Comparison of ENCODE assay signal across 8 cellular contexts in the genomic region with DNA sequence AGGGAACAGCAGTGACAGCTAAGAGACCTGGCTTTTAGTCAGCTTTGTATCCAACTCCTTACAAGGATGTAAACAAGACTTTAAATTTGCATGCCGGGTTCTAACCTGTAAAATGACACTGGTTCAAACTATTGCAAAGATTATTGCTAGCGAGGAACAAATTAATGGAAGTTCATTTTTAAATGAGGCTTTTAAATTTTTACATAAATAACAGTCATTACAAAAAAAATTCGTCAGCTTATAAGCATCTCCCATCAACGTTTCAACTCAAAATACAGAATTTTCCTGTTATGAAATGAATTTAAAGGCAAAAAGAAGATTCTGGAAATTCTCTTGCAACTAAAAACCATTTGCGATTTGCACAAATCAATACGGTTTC. TPM values are rescaled to one million over a fixed set of nuclear protein-coding genes. Genes with fewer than 3 reads are reported as not detected.
DNase-seq lines count a peak whose midpoint lies in the region; ATAC-seq and TF ChIP-seq lines count a peak whose summit lies in the region.

No MANE protein-coding gene starts in this region.

- H3K27ac ChIP-seq in right lobe of liver: peak overlapping the region in 2 of 3 donors; percentile 0 to 39
- H3K27ac ChIP-seq in transverse colon: peak overlapping the region in 2 of 4 donors; percentile 70 to 74

- H3K4me1 ChIP-seq in adipocyte (ENCODE audit: control insufficient read depth, insufficient read depth, low read length): peaks cover 4% of the 10 kb centered on the region
- H3K4me1 ChIP-seq in right lobe of liver: no peaks in the 10 kb centered on the region
- peaks cover 0 to 22% (median 16%) of the 10 kb centered on the region in 4 donors for H3K4me1 ChIP-seq in transverse colon

- H3K27ac Mint-ChIP-seq in activated naive CD4-positive, alpha-beta T cell treated with anti-CD3 and anti-CD28 coated beads, Interleukin-2, amount 50 U/mL, for 24 hours: no peak overlapping the region

- intact Hi-C loops in right lobe of liver (cut with DNase I) (loop anchor here in 1 of 2 donors (10.0 kb wide), 1 partner anchor 185 kb away; no protein-coding TSS in a partner anchor), transverse colon (cut with DNase I; ENCODE audit: low total_unique reads) (no loop called here)

- H3K27me3 Mint-ChIP-seq in activated naive CD4-positive, alpha-beta T cell treated with anti-CD3 and anti-CD28 coated beads, Interleukin-2, amount 50 U/mL, for 24 hours: no peaks in the 10 kb centered on the region

- no peak for TF ChIP-seq EP300 in transverse colon (IDR thresholded peaks at IDR 0.05; ENCODE audit: low read depth)

- TF ChIP-seq POLR2A in right lobe of liver (IDR thresholded peaks at IDR 0.05) (no peak), transverse colon (IDR thresholded peaks at IDR 0.05) (no peak)

- H3K9me3 Mint-ChIP-seq in activated naive CD4-positive, alpha-beta T cell treated with anti-CD3 and anti-CD28 coated beads, Interleukin-2, amount 50 U/mL, for 24 hours: no peaks in the 10 kb centered on the region

- H3K4me3 Mint-ChIP-seq in activated naive CD4-positive, alpha-beta T cell treated with anti-CD3 and anti-CD28 coated beads, Interleukin-2, amount 50 U/mL, for 24 hours: peak overlapping the region; percentile 97

- in situ Hi-C loops in transverse colon (cut with MboI; ENCODE audit: low pct_ligation_motif_present in 1 of 4, low pct_unique_long_range_greater_than_20kb in 1 of 4, low sequenced_read_pairs in 3 of 4): loop anchor here in 3 of 4 donors (5.0 to 25.0 kb wide), 2 partner anchors 182 to 417 kb away; no protein-coding TSS in a partner anchor

- ATAC-seq in right lobe of liver (no peak), GM18858 (IDR thresholded peaks at IDR 0.05; ENCODE audit: unreplicated experiment) (no peak), HG02678 (IDR thresholded peaks at IDR 0.05; ENCODE audit: unreplicated experiment) (no peak)

- 4% methylated on average over 6 of the region's 6 CpGs for whole genome bisulfite sequencing in right lobe of liver (ENCODE audit: insufficient coverage, low coverage, low lambda C conversion rate, missing lambda C conversion rate)
- WGBS in transverse colon (ENCODE audit: low coverage in 1 of 2), 2 donors: 7 to 11% methylated on average over 6 of the region's 6 CpGs

- no peak for DNase-seq in activated naive CD4-positive, alpha-beta T cell treated with Interleukin-2 at 50 U/mL for 16 hours
- DNase-seq in adipocyte (ENCODE audit: low read depth) (no peak), right lobe of liver (no peak), transverse colon (no peak), NCI-H146 (lab: John Stamatoyannopoulos, UW) (no peak)

- H3K4me3 ChIP-seq in adipocyte (ENCODE audit: low read length): peak overlapping the region; percentile 94
- peak overlapping the region; percentile 50 to 69 (median 55) for H3K4me3 ChIP-seq in right lobe of liver
- peak overlapping the region in 3 of 4 donors; percentile 46 to 68 (median 64) for H3K4me3 ChIP-seq in transverse colon

- H3K4me1 Mint-ChIP-seq in activated naive CD4-positive, alpha-beta T cell treated with anti-CD3 and anti-CD28 coated beads, Interleukin-2, amount 50 U/mL, for 24 hours: peaks cover 14% of the 10 kb centered on the region

- peak overlapping the region; percentile 83 for H3K9ac ChIP-seq in adipocyte (ENCODE audit: low read length)

- no peaks in the 10 kb centered on the region for H3K27me3 ChIP-seq in adipocyte (replicated peaks; ENCODE audit: control insufficient read depth, insufficient read depth, low read length)
- H3K27me3 ChIP-seq in right lobe of liver: no peaks in the 10 kb centered on the region
- no peaks in the 10 kb centered on the region for H3K27me3 ChIP-seq in transverse colon

- TF ChIP-seq CTCF in right lobe of liver (IDR thresholded peaks at IDR 0.05): no peak
- TF ChIP-seq CTCF in transverse colon (IDR thresholded peaks at IDR 0.05): no peak

- H3K36me3 Mint-ChIP-seq in activated naive CD4-positive, alpha-beta T cell treated with anti-CD3 and anti-CD28 coated beads, Interleukin-2, amount 50 U/mL, for 24 hours: no peaks in the 10 kb centered on the region

- no peaks in the 10 kb centered on the region for H3K9me3 ChIP-seq in adipocyte (ENCODE audit: control insufficient read depth, low read length)
- no peaks in the 10 kb centered on the region for H3K9me3 ChIP-seq in right lobe of liver
- no peaks in the 10 kb centered on the region for H3K9me3 ChIP-seq in transverse colon

- H3K36me3 ChIP-seq in adipocyte (ENCODE audit: control insufficient read depth, insufficient read depth, low read length, severe bottlenecking): no peaks in the 10 kb centered on the region
- no peaks in the 10 kb centered on the region for H3K36me3 ChIP-seq in right lobe of liver
- no peaks in the 10 kb centered on the region for H3K36me3 ChIP-seq in transverse colon

RNA-seq across cellular contexts. Expression of a gene that starts 0.7 kb away (rescaled TPM):
- total RNA-seq in right lobe of liver: under 1 TPM; 0.15 to 0.49 (median 0.38) TPM
- under 1 TPM in 3 of 4 donors, not detected in 1; 0.40 to 0.68 (median 0.64) TPM for total RNA-seq in transverse colon

RNA-seq across cellular contexts. Expression of a gene that starts 49.8 kb away (rescaled TPM):
- total RNA-seq in right lobe of liver: 10 to 100 TPM in 1 of 6 experiments, 1 to 10 TPM in 5; 6.7 to 12.4 (median 8.8) TPM
- 10 to 100 TPM in 3 of 4 donors, 1 to 10 TPM in 1; 8.6 to 17.5 (median 14.6) TPM for total RNA-seq in transverse colon
